11 cellular contexts compared by ENCODE assay signal in genomic region chr5:128216860-128217531, GRCh38.
DNase-seq lines count a peak whose midpoint lies in the region; ATAC-seq and TF ChIP-seq lines count a peak whose summit lies in the region.
"Had no signal": no experiment of that assay in that cellular context is flagged by ENCODE, and none has a peak within 500 bp of the region (broad histone marks: within the 10 kb centered on the region; RNA-seq: fewer than 3 reads in every experiment).

No MANE protein-coding gene starts in this region.

- TF ChIP-seq CTCF in HFFc6 (IDR thresholded peaks at IDR 0.05), result no peak
- TF ChIP-seq CTCF in astrocyte of the cerebellum (IDR thresholded peaks at IDR 0.05; ENCODE audit: low read depth, low read length, missing control alignments), result no peak
- no peak for TF ChIP-seq CTCF in left ventricle myocardium inferior (IDR thresholded peaks at IDR 0.05; ENCODE audit: borderline replicate concordance)

- no peaks in the 10 kb centered on the region for H3K79me1 ChIP-seq in mesendoderm (ENCODE audit: low read length)

- no peaks in the 10 kb centered on the region for H3K27me3 ChIP-seq in left ventricle myocardium inferior (ENCODE audit: low read depth)
- no peaks in the 10 kb centered on the region for H3K27me3 ChIP-seq in mesendoderm (ENCODE audit: insufficient read depth, low read length, poor library complexity)
- H3K27me3 ChIP-seq in Karpas-422 (ENCODE audit: low read length), result no peaks in the 10 kb centered on the region
- H3K27me3 ChIP-seq: upper lobe of left lung had no signal

- H3K4me2 ChIP-seq in mesendoderm (ENCODE audit: low read length), result no peak overlapping the region
- H3K4me2 ChIP-seq in Karpas-422 (ENCODE audit: low read depth, low read length, poor library complexity, severe bottlenecking), result no peak overlapping the region

- peaks cover 13% of the 10 kb centered on the region for H3K4me1 ChIP-seq in left ventricle myocardium inferior
- H3K4me1 ChIP-seq in mesendoderm (ENCODE audit: control insufficient read depth, low read depth, low read length), result no peaks in the 10 kb centered on the region
- peaks cover 2% of the 10 kb centered on the region for H3K4me1 ChIP-seq in Karpas-422 (ENCODE audit: low read length)
- H3K4me1 ChIP-seq: upper lobe of left lung had no signal

- no peak overlapping the region for H4K5ac ChIP-seq in mesendoderm (ENCODE audit: low read length)

- no peak overlapping the region for H2BK15ac ChIP-seq in mesendoderm (replicated peaks; ENCODE audit: low read depth)

- no CpG with 5 or more reads among the region's 15 CpGs for WGBS in mesendoderm (ENCODE audit: extremely low coverage, insufficient coverage, low lambda C conversion rate)

- H3K4me3 ChIP-seq in astrocyte of the cerebellum (ENCODE audit: low read depth, low read length) (no peak overlapping the region), left ventricle myocardium inferior (no peak overlapping the region), mesendoderm (ENCODE audit: low read length) (no peak overlapping the region), Karpas-422 (ENCODE audit: low read length) (no peak overlapping the region)
- H3K4me3 ChIP-seq: upper lobe of left lung had no signal

- no peaks in the 10 kb centered on the region for H4K20me1 ChIP-seq in Karpas-422 (ENCODE audit: insufficient read depth, low read depth, low read length)

- H3K36me3 Mint-ChIP-seq in HFFc6 (ENCODE audit: low read depth), result no peaks in the 10 kb centered on the region
- no peaks in the 10 kb centered on the region for H3K36me3 Mint-ChIP-seq in stimulated activated effector memory CD8-positive, alpha-beta T cell treated with anti-CD3 and anti-CD28 coated beads, Interleukin-12 subunit alpha, Interleukin-12 subunit beta, amount 100 ng/mL, for 72 hours

- H3K4ac ChIP-seq in mesendoderm (ENCODE audit: low read depth, low read length), result no peak overlapping the region

- H3K18ac ChIP-seq in mesendoderm (ENCODE audit: low read length), result no peak overlapping the region

- in situ Hi-C loops in astrocyte of the cerebellum (cut with HindIII; ENCODE audit: low sequenced_read_pairs), result loop anchor here (25.0 kb wide), 2 partner anchors 270 to 620 kb away; no protein-coding TSS in a partner anchor

- H3K56ac ChIP-seq in mesendoderm (ENCODE audit: low read length), result no peak overlapping the region

- H4K8ac ChIP-seq in mesendoderm (ENCODE audit: low read depth, low read length), result no peak overlapping the region

- H2AK5ac ChIP-seq in mesendoderm (ENCODE audit: low read length), result no peak overlapping the region

- no peak overlapping the region for H2BK5ac ChIP-seq in mesendoderm (ENCODE audit: low read length)

- no peak overlapping the region for H3K27ac Mint-ChIP-seq in HFFc6
- H3K27ac Mint-ChIP-seq in stimulated activated effector memory CD8-positive, alpha-beta T cell treated with anti-CD3 and anti-CD28 coated beads, Interleukin-12 subunit alpha, Interleukin-12 subunit beta, amount 100 ng/mL, for 72 hours, result no peak overlapping the region

- peaks cover 17% of the 10 kb centered on the region for H3K4me1 Mint-ChIP-seq in HFFc6 (ENCODE audit: low read depth)
- H3K4me1 Mint-ChIP-seq in stimulated activated effector memory CD8-positive, alpha-beta T cell treated with anti-CD3 and anti-CD28 coated beads, Interleukin-12 subunit alpha, Interleukin-12 subunit beta, amount 100 ng/mL, for 72 hours, result no peaks in the 10 kb centered on the region

- H3K27me3 Mint-ChIP-seq in HFFc6 (ENCODE audit: insufficient read depth), result peaks cover 13% of the 10 kb centered on the region

- H3K9ac ChIP-seq in mesendoderm (ENCODE audit: low read length) (no peak overlapping the region), Karpas-422 (ENCODE audit: low read length) (no peak overlapping the region)

- intact Hi-C loops in left ventricle myocardium inferior (cut with micrococcal nuclease), result loop anchor here (10.0 kb wide), 2 partner anchors 458 to 628 kb away; no protein-coding TSS in a partner anchor

- H3K23ac ChIP-seq in mesendoderm (ENCODE audit: low read length), result no peak overlapping the region

- H3K9me2 ChIP-seq in Karpas-422 (replicated peaks; ENCODE audit: insufficient read depth, low read length), result no peaks in the 10 kb centered on the region

- H3K9me3 ChIP-seq in left ventricle myocardium inferior (replicated peaks) (no peaks in the 10 kb centered on the region), Karpas-422 (ENCODE audit: low read length) (no peaks in the 10 kb centered on the region)
- H3K9me3 ChIP-seq: upper lobe of left lung had no signal

- H3K27ac ChIP-seq in left ventricle myocardium inferior (replicated peaks) (peak overlapping the region; percentile 52), mesendoderm (ENCODE audit: low read depth, low read length) (no peak overlapping the region), Karpas-422 (ENCODE audit: low read length) (no peak overlapping the region)
- H3K27ac ChIP-seq: upper lobe of left lung had no signal

- H3K36me3 ChIP-seq in left ventricle myocardium inferior (no peaks in the 10 kb centered on the region), mesendoderm (ENCODE audit: control insufficient read depth, insufficient read depth, low read length) (no peaks in the 10 kb centered on the region), Karpas-422 (ENCODE audit: insufficient read depth, low read length) (no peaks in the 10 kb centered on the region)
- H3K36me3 ChIP-seq: upper lobe of left lung had no signal

- no peak overlapping the region for H2BK120ac ChIP-seq in mesendoderm (ENCODE audit: low read depth, low read length)

- H3K79me2 ChIP-seq in mesendoderm (ENCODE audit: control insufficient read depth, insufficient read depth, low read length) (no peaks in the 10 kb centered on the region), Karpas-422 (ENCODE audit: low read length) (no peaks in the 10 kb centered on the region)

- ATAC-seq in stimulated activated effector memory CD8-positive, alpha-beta T cell treated with anti-CD3 and anti-CD28 coated beads, Interleukin-12 subunit alpha, Interleukin-12 subunit beta, amount 100 ng/mL, for 72 hours, result peak; percentile 31

- no peak overlapping the region for H2AFZ ChIP-seq in Karpas-422 (ENCODE audit: low read length)

- H3K9me3 Mint-ChIP-seq in HFFc6, result no peaks in the 10 kb centered on the region
- no peaks in the 10 kb centered on the region for H3K9me3 Mint-ChIP-seq in stimulated activated effector memory CD8-positive, alpha-beta T cell treated with anti-CD3 and anti-CD28 coated beads, Interleukin-12 subunit alpha, Interleukin-12 subunit beta, amount 100 ng/mL, for 72 hours

- no peak overlapping the region for H3K4me3 Mint-ChIP-seq in HFFc6
- no peak overlapping the region for H3K4me3 Mint-ChIP-seq in stimulated activated effector memory CD8-positive, alpha-beta T cell treated with anti-CD3 and anti-CD28 coated beads, Interleukin-12 subunit alpha, Interleukin-12 subunit beta, amount 100 ng/mL, for 72 hours

- peak; percentile 81 for DNase-seq in HFFc6
- DNase-seq in astrocyte of the cerebellum (ENCODE audit: low read depth), result peak; percentile 99
- DNase-seq in left ventricle myocardium inferior, result peak; percentile 28
- DNase-seq in stimulated activated effector memory CD8-positive, alpha-beta T cell treated with anti-CD3 and anti-CD28 coated beads, Interleukin-12 subunit alpha, Interleukin-12 subunit beta, amount 100 ng/mL, for 72 hours (ENCODE audit: low spot score in 2 of 2), result no peak
- DNase-seq in mesendoderm, result no peak
- no peak for DNase-seq in Karpas-422
- DNase-seq in SIG-M5 (lab: John Stamatoyannopoulos, UW), result no peak
- DNase-seq: dermis blood vessel endothelial cell, NCI-H1092 treated with DMSO at 0.1 percent for 48 hours, T-helper 9 cell had no signal

Comparison
In these comparisons a context has a peak if more than half of its experiments do, and no peak if none do; other contexts are left out.
1. DNase-seq: peak in HFFc6 (single experiment), astrocyte of the cerebellum (single experiment) and left ventricle myocardium inferior (single experiment); none in stimulated activated effector memory CD8-positive, alpha-beta T cell treated with anti-CD3 and anti-CD28 coated beads, Interleukin-12 subunit alpha, Interleukin-12 subunit beta, amount 100 ng/mL, for 72 hours (0 of 2), mesendoderm (single experiment), Karpas-422 (single experiment) and SIG-M5 (single experiment).